ENCODE assay signal across 1 cellular context in the genomic region with DNA sequence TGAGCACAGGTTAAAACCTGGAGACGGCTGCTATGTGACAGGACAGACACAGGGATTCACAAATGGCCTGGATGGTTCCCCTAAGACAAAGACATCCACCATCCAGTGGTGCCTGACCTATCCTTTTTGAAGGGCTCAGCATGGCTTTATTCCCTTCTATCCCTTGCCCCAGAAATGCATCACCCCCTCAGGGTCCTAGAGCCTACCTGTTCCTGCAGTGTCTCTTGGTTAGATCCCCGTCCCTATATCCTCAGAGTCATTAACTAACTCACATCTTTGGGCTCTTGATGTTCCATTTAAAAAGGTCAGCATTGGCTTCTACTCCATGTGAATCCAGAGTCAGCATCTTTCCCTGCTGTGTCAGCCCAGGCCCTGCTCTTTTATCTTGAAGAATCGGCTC.
TF ChIP-seq lines count a peak whose summit lies in the region.

No MANE protein-coding gene starts in this region.

TF ChIP-seq in WTC11, 78 proteins besides CTCF, POLR2A, EP300 and RAD21 (continued from another document):
- TF ChIP-seq, protein P1, sequence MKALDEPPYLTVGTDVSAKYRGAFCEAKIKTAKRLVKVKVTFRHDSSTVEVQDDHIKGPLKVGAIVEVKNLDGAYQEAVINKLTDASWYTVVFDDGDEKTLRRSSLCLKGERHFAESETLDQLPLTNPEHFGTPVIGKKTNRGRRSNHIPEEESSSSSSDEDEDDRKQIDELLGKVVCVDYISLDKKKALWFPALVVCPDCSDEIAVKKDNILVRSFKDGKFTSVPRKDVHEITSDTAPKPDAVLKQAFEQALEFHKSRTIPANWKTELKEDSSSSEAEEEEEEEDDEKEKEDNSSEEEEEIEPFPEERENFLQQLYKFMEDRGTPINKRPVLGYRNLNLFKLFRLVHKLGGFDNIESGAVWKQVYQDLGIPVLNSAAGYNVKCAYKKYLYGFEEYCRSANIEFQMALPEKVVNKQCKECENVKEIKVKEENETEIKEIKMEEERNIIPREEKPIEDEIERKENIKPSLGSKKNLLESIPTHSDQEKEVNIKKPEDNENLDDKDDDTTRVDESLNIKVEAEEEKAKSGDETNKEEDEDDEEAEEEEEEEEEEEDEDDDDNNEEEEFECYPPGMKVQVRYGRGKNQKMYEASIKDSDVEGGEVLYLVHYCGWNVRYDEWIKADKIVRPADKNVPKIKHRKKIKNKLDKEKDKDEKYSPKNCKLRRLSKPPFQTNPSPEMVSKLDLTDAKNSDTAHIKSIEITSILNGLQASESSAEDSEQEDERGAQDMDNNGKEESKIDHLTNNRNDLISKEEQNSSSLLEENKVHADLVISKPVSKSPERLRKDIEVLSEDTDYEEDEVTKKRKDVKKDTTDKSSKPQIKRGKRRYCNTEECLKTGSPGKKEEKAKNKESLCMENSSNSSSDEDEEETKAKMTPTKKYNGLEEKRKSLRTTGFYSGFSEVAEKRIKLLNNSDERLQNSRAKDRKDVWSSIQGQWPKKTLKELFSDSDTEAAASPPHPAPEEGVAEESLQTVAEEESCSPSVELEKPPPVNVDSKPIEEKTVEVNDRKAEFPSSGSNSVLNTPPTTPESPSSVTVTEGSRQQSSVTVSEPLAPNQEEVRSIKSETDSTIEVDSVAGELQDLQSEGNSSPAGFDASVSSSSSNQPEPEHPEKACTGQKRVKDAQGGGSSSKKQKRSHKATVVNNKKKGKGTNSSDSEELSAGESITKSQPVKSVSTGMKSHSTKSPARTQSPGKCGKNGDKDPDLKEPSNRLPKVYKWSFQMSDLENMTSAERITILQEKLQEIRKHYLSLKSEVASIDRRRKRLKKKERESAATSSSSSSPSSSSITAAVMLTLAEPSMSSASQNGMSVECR (CRISPR knock-in tag; IDR thresholded peaks at IDR 0.05; ENCODE audit: borderline replicate concordance) = no peak
- TF ChIP-seq, protein P2, sequence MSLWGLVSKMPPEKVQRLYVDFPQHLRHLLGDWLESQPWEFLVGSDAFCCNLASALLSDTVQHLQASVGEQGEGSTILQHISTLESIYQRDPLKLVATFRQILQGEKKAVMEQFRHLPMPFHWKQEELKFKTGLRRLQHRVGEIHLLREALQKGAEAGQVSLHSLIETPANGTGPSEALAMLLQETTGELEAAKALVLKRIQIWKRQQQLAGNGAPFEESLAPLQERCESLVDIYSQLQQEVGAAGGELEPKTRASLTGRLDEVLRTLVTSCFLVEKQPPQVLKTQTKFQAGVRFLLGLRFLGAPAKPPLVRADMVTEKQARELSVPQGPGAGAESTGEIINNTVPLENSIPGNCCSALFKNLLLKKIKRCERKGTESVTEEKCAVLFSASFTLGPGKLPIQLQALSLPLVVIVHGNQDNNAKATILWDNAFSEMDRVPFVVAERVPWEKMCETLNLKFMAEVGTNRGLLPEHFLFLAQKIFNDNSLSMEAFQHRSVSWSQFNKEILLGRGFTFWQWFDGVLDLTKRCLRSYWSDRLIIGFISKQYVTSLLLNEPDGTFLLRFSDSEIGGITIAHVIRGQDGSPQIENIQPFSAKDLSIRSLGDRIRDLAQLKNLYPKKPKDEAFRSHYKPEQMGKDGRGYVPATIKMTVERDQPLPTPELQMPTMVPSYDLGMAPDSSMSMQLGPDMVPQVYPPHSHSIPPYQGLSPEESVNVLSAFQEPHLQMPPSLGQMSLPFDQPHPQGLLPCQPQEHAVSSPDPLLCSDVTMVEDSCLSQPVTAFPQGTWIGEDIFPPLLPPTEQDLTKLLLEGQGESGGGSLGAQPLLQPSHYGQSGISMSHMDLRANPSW (CRISPR knock-in tag; conservative IDR thresholded peaks at IDR 0.05; ENCODE audit: low read depth) = no peak
- TF ChIP-seq OVOL2 (CRISPR knock-in tag; IDR thresholded peaks at IDR 0.05; ENCODE audit: borderline replicate concordance) = no peak
- no peak for TF ChIP-seq MXD4 (CRISPR knock-in tag; IDR thresholded peaks at IDR 0.05; ENCODE audit: borderline replicate concordance)
- no peak for TF ChIP-seq PRRX2 (CRISPR knock-in tag; IDR thresholded peaks at IDR 0.05)
- no peak for TF ChIP-seq ZNF317 (CRISPR knock-in tag; IDR thresholded peaks at IDR 0.05; ENCODE audit: borderline replicate concordance, low read depth)
- no peak for TF ChIP-seq ETV6 (CRISPR knock-in tag; IDR thresholded peaks at IDR 0.05)
- TF ChIP-seq, protein P3, sequence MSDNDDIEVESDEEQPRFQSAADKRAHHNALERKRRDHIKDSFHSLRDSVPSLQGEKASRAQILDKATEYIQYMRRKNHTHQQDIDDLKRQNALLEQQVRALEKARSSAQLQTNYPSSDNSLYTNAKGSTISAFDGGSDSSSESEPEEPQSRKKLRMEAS (CRISPR knock-in tag; IDR thresholded peaks at IDR 0.05) = peak; percentile 25; the same call in 1 of the 2 replicates
- no peak for TF ChIP-seq NR2C2 (CRISPR knock-in tag; IDR thresholded peaks at IDR 0.05)
